1 cellular context compared by ENCODE assay signal in genomic region chr5:137792291-137792690, GRCh38.
TF ChIP-seq lines count a peak whose summit lies in the region.

No MANE protein-coding gene starts in this region.

TF ChIP-seq in HepG2, 621 proteins besides CTCF, POLR2A, EP300 and RAD21:
- TF ChIP-seq KDM1A (CRISPR knock-in tag; IDR thresholded peaks at IDR 0.05), result no peak
- TF ChIP-seq GATA4 (IDR thresholded peaks at IDR 0.05; ENCODE audit: borderline replicate concordance, low read depth), result no peak
- no peak for TF ChIP-seq ARNT2 (CRISPR knock-in tag; IDR thresholded peaks at IDR 0.05; ENCODE audit: low read depth)
- TF ChIP-seq SOX5 (CRISPR knock-in tag; IDR thresholded peaks at IDR 0.05; ENCODE audit: borderline replicate concordance), result peak; percentile 18; the same call in 1 of the 2 replicates
- TF ChIP-seq MBD4 (IDR thresholded peaks at IDR 0.05; ENCODE audit: borderline replicate concordance, low read length), result no peak
- no peak for TF ChIP-seq STAG1 (CRISPR knock-in tag; IDR thresholded peaks at IDR 0.05)
- TF ChIP-seq ZNF747 (CRISPR knock-in tag; IDR thresholded peaks at IDR 0.05; ENCODE audit: borderline replicate concordance), result no peak
- no peak for TF ChIP-seq IRF1 (CRISPR knock-in tag; IDR thresholded peaks at IDR 0.05; ENCODE audit: low read depth)
- no peak for TF ChIP-seq PHB2 (IDR thresholded peaks at IDR 0.05; ENCODE audit: partially characterized antibody)
- no peak for TF ChIP-seq ZNF280B (CRISPR knock-in tag; IDR thresholded peaks at IDR 0.05; ENCODE audit: borderline replicate concordance)
- TF ChIP-seq MAZ (IDR thresholded peaks at IDR 0.05; ENCODE audit: borderline replicate concordance, low read depth, low read length), result no peak
- TF ChIP-seq MAZ (CRISPR knock-in tag; IDR thresholded peaks at IDR 0.05; ENCODE audit: low read depth), result no peak
- TF ChIP-seq ZNF282 (IDR thresholded peaks at IDR 0.05; ENCODE audit: partially characterized antibody), result no peak
- TF ChIP-seq ZNF101 (CRISPR knock-in tag; IDR thresholded peaks at IDR 0.05; ENCODE audit: borderline replicate concordance, low read depth), result no peak
- TF ChIP-seq ZNF3 (CRISPR knock-in tag; IDR thresholded peaks at IDR 0.05), result no peak
- TF ChIP-seq SIX1 (CRISPR knock-in tag; IDR thresholded peaks at IDR 0.05; ENCODE audit: borderline replicate concordance), result no peak
- TF ChIP-seq, protein P1, sequence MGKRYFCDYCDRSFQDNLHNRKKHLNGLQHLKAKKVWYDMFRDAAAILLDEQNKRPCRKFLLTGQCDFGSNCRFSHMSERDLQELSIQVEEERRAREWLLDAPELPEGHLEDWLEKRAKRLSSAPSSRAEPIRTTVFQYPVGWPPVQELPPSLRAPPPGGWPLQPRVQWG (CRISPR knock-in tag; IDR thresholded peaks at IDR 0.05; ENCODE audit: borderline replicate concordance, low read depth), result no peak
- TF ChIP-seq, protein P2, sequence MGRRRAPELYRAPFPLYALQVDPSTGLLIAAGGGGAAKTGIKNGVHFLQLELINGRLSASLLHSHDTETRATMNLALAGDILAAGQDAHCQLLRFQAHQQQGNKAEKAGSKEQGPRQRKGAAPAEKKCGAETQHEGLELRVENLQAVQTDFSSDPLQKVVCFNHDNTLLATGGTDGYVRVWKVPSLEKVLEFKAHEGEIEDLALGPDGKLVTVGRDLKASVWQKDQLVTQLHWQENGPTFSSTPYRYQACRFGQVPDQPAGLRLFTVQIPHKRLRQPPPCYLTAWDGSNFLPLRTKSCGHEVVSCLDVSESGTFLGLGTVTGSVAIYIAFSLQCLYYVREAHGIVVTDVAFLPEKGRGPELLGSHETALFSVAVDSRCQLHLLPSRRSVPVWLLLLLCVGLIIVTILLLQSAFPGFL (CRISPR knock-in tag; IDR thresholded peaks at IDR 0.05), result no peak
- TF ChIP-seq, protein P3, sequence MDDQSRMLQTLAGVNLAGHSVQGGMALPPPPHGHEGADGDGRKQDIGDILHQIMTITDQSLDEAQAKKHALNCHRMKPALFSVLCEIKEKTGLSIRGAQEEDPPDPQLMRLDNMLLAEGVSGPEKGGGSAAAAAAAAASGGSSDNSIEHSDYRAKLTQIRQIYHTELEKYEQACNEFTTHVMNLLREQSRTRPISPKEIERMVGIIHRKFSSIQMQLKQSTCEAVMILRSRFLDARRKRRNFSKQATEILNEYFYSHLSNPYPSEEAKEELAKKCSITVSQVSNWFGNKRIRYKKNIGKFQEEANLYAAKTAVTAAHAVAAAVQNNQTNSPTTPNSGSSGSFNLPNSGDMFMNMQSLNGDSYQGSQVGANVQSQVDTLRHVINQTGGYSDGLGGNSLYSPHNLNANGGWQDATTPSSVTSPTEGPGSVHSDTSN (CRISPR knock-in tag; IDR thresholded peaks at IDR 0.05; ENCODE audit: borderline replicate concordance), result no peak
- TF ChIP-seq, protein P4, sequence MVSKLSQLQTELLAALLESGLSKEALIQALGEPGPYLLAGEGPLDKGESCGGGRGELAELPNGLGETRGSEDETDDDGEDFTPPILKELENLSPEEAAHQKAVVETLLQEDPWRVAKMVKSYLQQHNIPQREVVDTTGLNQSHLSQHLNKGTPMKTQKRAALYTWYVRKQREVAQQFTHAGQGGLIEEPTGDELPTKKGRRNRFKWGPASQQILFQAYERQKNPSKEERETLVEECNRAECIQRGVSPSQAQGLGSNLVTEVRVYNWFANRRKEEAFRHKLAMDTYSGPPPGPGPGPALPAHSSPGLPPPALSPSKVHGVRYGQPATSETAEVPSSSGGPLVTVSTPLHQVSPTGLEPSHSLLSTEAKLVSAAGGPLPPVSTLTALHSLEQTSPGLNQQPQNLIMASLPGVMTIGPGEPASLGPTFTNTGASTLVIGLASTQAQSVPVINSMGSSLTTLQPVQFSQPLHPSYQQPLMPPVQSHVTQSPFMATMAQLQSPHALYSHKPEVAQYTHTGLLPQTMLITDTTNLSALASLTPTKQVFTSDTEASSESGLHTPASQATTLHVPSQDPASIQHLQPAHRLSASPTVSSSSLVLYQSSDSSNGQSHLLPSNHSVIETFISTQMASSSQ (IDR thresholded peaks at IDR 0.05; ENCODE audit: low read depth), result peak; percentile 75
- TF ChIP-seq, protein P4 (CRISPR knock-in tag; IDR thresholded peaks at IDR 0.05; ENCODE audit: borderline replicate concordance), result no peak
- TF ChIP-seq NFE2L2 (IDR thresholded peaks at IDR 0.05; ENCODE audit: low read length), result no peak
- TF ChIP-seq SOX13 (IDR thresholded peaks at IDR 0.05), result no peak
- peak in 1 of 2 experiments; percentile 16; a peak in 1 of 4 replicates for TF ChIP-seq SOX13 (CRISPR knock-in tag; conservative IDR thresholded peaks at IDR 0.05 in 1 of 2, IDR thresholded peaks at IDR 0.05 in 1 of 2)
- TF ChIP-seq, protein P5, sequence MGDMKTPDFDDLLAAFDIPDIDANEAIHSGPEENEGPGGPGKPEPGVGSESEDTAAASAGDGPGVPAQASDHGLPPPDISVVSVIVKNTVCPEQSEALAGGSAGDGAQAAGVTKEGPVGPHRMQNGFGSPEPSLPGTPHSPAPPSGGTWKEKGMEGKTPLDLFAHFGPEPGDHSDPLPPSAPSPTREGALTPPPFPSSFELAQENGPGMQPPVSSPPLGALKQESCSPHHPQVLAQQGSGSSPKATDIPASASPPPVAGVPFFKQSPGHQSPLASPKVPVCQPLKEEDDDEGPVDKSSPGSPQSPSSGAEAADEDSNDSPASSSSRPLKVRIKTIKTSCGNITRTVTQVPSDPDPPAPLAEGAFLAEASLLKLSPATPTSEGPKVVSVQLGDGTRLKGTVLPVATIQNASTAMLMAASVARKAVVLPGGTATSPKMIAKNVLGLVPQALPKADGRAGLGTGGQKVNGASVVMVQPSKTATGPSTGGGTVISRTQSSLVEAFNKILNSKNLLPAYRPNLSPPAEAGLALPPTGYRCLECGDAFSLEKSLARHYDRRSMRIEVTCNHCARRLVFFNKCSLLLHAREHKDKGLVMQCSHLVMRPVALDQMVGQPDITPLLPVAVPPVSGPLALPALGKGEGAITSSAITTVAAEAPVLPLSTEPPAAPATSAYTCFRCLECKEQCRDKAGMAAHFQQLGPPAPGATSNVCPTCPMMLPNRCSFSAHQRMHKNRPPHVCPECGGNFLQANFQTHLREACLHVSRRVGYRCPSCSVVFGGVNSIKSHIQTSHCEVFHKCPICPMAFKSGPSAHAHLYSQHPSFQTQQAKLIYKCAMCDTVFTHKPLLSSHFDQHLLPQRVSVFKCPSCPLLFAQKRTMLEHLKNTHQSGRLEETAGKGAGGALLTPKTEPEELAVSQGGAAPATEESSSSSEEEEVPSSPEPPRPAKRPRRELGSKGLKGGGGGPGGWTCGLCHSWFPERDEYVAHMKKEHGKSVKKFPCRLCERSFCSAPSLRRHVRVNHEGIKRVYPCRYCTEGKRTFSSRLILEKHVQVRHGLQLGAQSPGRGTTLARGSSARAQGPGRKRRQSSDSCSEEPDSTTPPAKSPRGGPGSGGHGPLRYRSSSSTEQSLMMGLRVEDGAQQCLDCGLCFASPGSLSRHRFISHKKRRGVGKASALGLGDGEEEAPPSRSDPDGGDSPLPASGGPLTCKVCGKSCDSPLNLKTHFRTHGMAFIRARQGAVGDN (CRISPR knock-in tag; IDR thresholded peaks at IDR 0.05), result no peak
- no peak for TF ChIP-seq RERE (CRISPR knock-in tag; IDR thresholded peaks at IDR 0.05; ENCODE audit: low read depth)
- no peak for TF ChIP-seq SMARCC2 (IDR thresholded peaks at IDR 0.05)
- TF ChIP-seq ATRX (CRISPR knock-in tag; IDR thresholded peaks at IDR 0.05; ENCODE audit: borderline replicate concordance), result no peak
- TF ChIP-seq ZNF615 (CRISPR knock-in tag; IDR thresholded peaks at IDR 0.05; ENCODE audit: borderline replicate concordance), result no peak
- no peak for TF ChIP-seq ZKSCAN1 (IDR thresholded peaks at IDR 0.05; ENCODE audit: low read length)
